Comparison of ENCODE assay signal across 12 cellular contexts in genomic region chr12:11861155-11861863, GRCh38.
A peak's percentile ranks its signal among the peaks of the same experiment; 100 is the strongest.
DNase-seq lines count a peak whose midpoint lies in the region; FAIRE-seq and TF ChIP-seq lines count a peak whose summit lies in the region.
"Had no signal": no experiment of that assay in that cellular context is flagged by ENCODE, and none has a peak within 500 bp of the region (broad histone marks: within the 10 kb centered on the region; RNA-seq: fewer than 3 reads in every experiment).

No MANE protein-coding gene starts in this region.

- WGBS in H1 (ENCODE audit: extremely low coverage in 1 of 2, insufficient coverage in 1 of 2, insufficient read length in 1 of 2, insufficient replicate concordance in 2 of 2, low coverage in 1 of 2, low lambda C conversion rate in 2 of 2, missing lambda C conversion rate in 1 of 2), 2 experiments, result 77% methylated on average over 5 of the region's 5 CpGs; no CpG with 5 or more reads in 1 of the 2 experiments

- no peaks in the 10 kb centered on the region for H3K27me3 Mint-ChIP-seq in activated naive CD4-positive, alpha-beta T cell treated with anti-CD3 and anti-CD28 coated beads, Interleukin-2, amount 50 U/mL, for 24 hours
- H3K27me3 Mint-ChIP-seq in activated naive CD4-positive, alpha-beta T cell treated with anti-CD3 and anti-CD28 coated beads, Interleukin-2, amount 10 ng/mL, durations not matched to agents 7 days and 5 days, result no peaks in the 10 kb centered on the region
- peaks cover 7% of the 10 kb centered on the region for H3K27me3 Mint-ChIP-seq in nephron progenitor cell (ENCODE audit: low read depth, poor library complexity)
- H3K27me3 Mint-ChIP-seq: stimulated activated naive CD8-positive, alpha-beta T cell treated with anti-CD3 and anti-CD28 coated beads, Interleukin-15, amount 100 ng/mL, for 72 hours had no signal

- H3K27me3 ChIP-seq in H1 (replicated peaks in 1 of 4; ENCODE audit: control insufficient read depth in 3 of 4, extremely low read depth in 1 of 4, insufficient read depth in 3 of 4, low read length in 3 of 4) (no peaks in the 10 kb centered on the region), uterus (no peaks in the 10 kb centered on the region)

- no peak overlapping the region for H3K4ac ChIP-seq in H1 (replicated peaks; ENCODE audit: insufficient read length, low read depth, low read length)

- H2BK120ac ChIP-seq in H1 (replicated peaks; ENCODE audit: low read depth, low read length), result no peak overlapping the region

- no peak overlapping the region for H2AK5ac ChIP-seq in H1 (ENCODE audit: low read depth, low read length)

- peak overlapping the region; percentile 35 for H3K27ac Mint-ChIP-seq in activated naive CD4-positive, alpha-beta T cell treated with anti-CD3 and anti-CD28 coated beads, Interleukin-2, amount 50 U/mL, for 24 hours
- H3K27ac Mint-ChIP-seq in activated naive CD4-positive, alpha-beta T cell treated with anti-CD3 and anti-CD28 coated beads, Interleukin-2, amount 10 ng/mL, durations not matched to agents 7 days and 5 days, result no peak overlapping the region
- peak overlapping the region; percentile 96 for H3K27ac Mint-ChIP-seq in nephron progenitor cell

- H3K56ac ChIP-seq in H1 (replicated peaks; ENCODE audit: insufficient read length, low read depth, low read length), result no peak overlapping the region

- H4K20me1 ChIP-seq in H1 (replicated peaks in 1 of 2; ENCODE audit: control insufficient read depth in 1 of 2, insufficient read depth in 2 of 2, low read length in 2 of 2), result no peaks in the 10 kb centered on the region

- H3K4me1 Mint-ChIP-seq in activated naive CD4-positive, alpha-beta T cell treated with anti-CD3 and anti-CD28 coated beads, Interleukin-2, amount 50 U/mL, for 24 hours, result peaks cover 20% of the 10 kb centered on the region
- no peaks in the 10 kb centered on the region for H3K4me1 Mint-ChIP-seq in activated naive CD4-positive, alpha-beta T cell treated with anti-CD3 and anti-CD28 coated beads, Interleukin-2, amount 10 ng/mL, durations not matched to agents 7 days and 5 days
- H3K4me1 Mint-ChIP-seq in nephron progenitor cell, result peaks cover 49% of the 10 kb centered on the region

- H3K36me3 Mint-ChIP-seq in activated naive CD4-positive, alpha-beta T cell treated with anti-CD3 and anti-CD28 coated beads, Interleukin-2, amount 50 U/mL, for 24 hours, result peaks cover 52% of the 10 kb centered on the region
- H3K36me3 Mint-ChIP-seq in activated naive CD4-positive, alpha-beta T cell treated with anti-CD3 and anti-CD28 coated beads, Interleukin-2, amount 10 ng/mL, durations not matched to agents 7 days and 5 days, result peaks cover 72% of the 10 kb centered on the region
- peaks cover 53% of the 10 kb centered on the region for H3K36me3 Mint-ChIP-seq in nephron progenitor cell (ENCODE audit: low read depth)

- peaks cover 0 to 2% of the 10 kb centered on the region in 2 experiments; a peak in 1 of 4 replicates for H3K9me3 ChIP-seq in H1 (ENCODE audit: insufficient read depth in 2 of 2, low read depth in 1 of 2, low read length in 1 of 2)
- H3K9me3 ChIP-seq in uterus, result no peaks in the 10 kb centered on the region

- no peak for TF ChIP-seq POLR2A in H1 (IDR thresholded peaks at IDR 0.05; ENCODE audit: control extremely low read depth in 1 of 2, low read depth in 2 of 2, low read length in 2 of 2)
- TF ChIP-seq POLR2A in uterus (IDR thresholded peaks at IDR 0.05), result no peak

- no peaks in the 10 kb centered on the region for H3K23me2 ChIP-seq in H1 (ENCODE audit: low read depth, low read length)

- H3K4me3 Mint-ChIP-seq in activated naive CD4-positive, alpha-beta T cell treated with anti-CD3 and anti-CD28 coated beads, Interleukin-2, amount 50 U/mL, for 24 hours, result no peak overlapping the region
- no peak overlapping the region for H3K4me3 Mint-ChIP-seq in activated naive CD4-positive, alpha-beta T cell treated with anti-CD3 and anti-CD28 coated beads, Interleukin-2, amount 10 ng/mL, durations not matched to agents 7 days and 5 days
- H3K4me3 Mint-ChIP-seq in nephron progenitor cell, result peak overlapping the region; percentile 24
- H3K4me3 Mint-ChIP-seq: immature natural killer cell; stimulated activated naive CD8-positive, alpha-beta T cell treated with anti-CD3 and anti-CD28 coated beads, Interleukin-15, amount 100 ng/mL, for 72 hours had no signal

- no peak overlapping the region for H2BK15ac ChIP-seq in H1 (ENCODE audit: low read length)

- no peak overlapping the region for H2AFZ ChIP-seq in H1 (ENCODE audit: low read length)

- POLR2A ChIA-PET in H1 (lab: Charles Lee; ENCODE audit: partially characterized antibody), result no interaction called here

- peaks cover 5% of the 10 kb centered on the region for H3K9me3 Mint-ChIP-seq in activated naive CD4-positive, alpha-beta T cell treated with anti-CD3 and anti-CD28 coated beads, Interleukin-2, amount 50 U/mL, for 24 hours
- peaks cover 11% of the 10 kb centered on the region for H3K9me3 Mint-ChIP-seq in activated naive CD4-positive, alpha-beta T cell treated with anti-CD3 and anti-CD28 coated beads, Interleukin-2, amount 10 ng/mL, durations not matched to agents 7 days and 5 days
- peaks cover 20% of the 10 kb centered on the region for H3K9me3 Mint-ChIP-seq in nephron progenitor cell

- H3K79me2 ChIP-seq in H1 (ENCODE audit: control insufficient read depth in 1 of 2, insufficient read depth in 2 of 2, low read length in 2 of 2), result no peaks in the 10 kb centered on the region

- H4K8ac ChIP-seq in H1 (ENCODE audit: extremely low read depth, insufficient read depth, low read length), result no peak overlapping the region

- H2BK5ac ChIP-seq in H1 (ENCODE audit: low read depth, low read length), result no peak overlapping the region

- FAIRE-seq in H1 (lab: Jason Lieb, UNC), result no peak

- H3K27ac ChIP-seq in H1 (ENCODE audit: low read depth, low read length), result 0 out of 2 replicates have a peak overlapping the region, but pooled peaks have one; percentile 26
- H3K27ac ChIP-seq in uterus, result peak overlapping the region; percentile 80 to 84

- H3K4me3 ChIP-seq in H1 (ENCODE audit: extremely low read depth in 1 of 4, insufficient read depth in 2 of 4, low read depth in 3 of 4, low read length in 4 of 4) (no peak overlapping the region), uterus (no peak overlapping the region)

- intact Hi-C loops in uterus (cut with DNase I; ENCODE audit: low total_unique reads), result no loop called here

- no peak overlapping the region for H4K91ac ChIP-seq in H1 (replicated peaks; ENCODE audit: insufficient read length, low read length)

- H3K4me1 ChIP-seq in H1 (replicated peaks in 1 of 4; ENCODE audit: control insufficient read depth in 3 of 4, insufficient read depth in 4 of 4, low read length in 3 of 4), result peaks cover 0 to 13% (median 2%) of the 10 kb centered on the region in 4 experiments; a peak in 5 of 7 replicates
- peaks cover 0 to 5% of the 10 kb centered on the region in 2 donors for H3K4me1 ChIP-seq in uterus

- no peak overlapping the region for H3K23ac ChIP-seq in H1 (ENCODE audit: insufficient read length)

- no peak for TF ChIP-seq RAD21 in H1 (IDR thresholded peaks at IDR 0.05 in 1 of 2, conservative IDR thresholded peaks at IDR 0.05 in 1 of 2; ENCODE audit: low read depth in 2 of 2, low read length in 2 of 2)

- CTCF ChIA-PET in activated naive CD4-positive, alpha-beta T cell treated with anti-CD3 and anti-CD28 coated beads, Interleukin-2, amount 10 ng/mL, durations not matched to agents 7 days and 5 days (lab: Charles Lee), result interaction anchor here (0.6 kb wide), 1 partner anchor 170 kb away, joined by 6 read pairs; no protein-coding TSS in a partner anchor
- CTCF ChIA-PET in H1 (lab: Charles Lee; ENCODE audit: partially characterized antibody), result interaction anchor here (0.8 kb wide), 1 partner anchor 134 kb away, joined by 3 read pairs; no protein-coding TSS in a partner anchor

- no peak overlapping the region for H2BK20ac ChIP-seq in H1 (ENCODE audit: low read length)

- no peak overlapping the region for H3K18ac ChIP-seq in H1 (ENCODE audit: extremely low read depth, low read length)

- no peak overlapping the region for H3K4me2 ChIP-seq in H1 (ENCODE audit: insufficient read depth in 1 of 2, low read depth in 2 of 2, low read length in 2 of 2)

- no peak overlapping the region for H3K14ac ChIP-seq in H1 (ENCODE audit: insufficient read length)

- no peak for DNase-seq in activated naive CD4-positive, alpha-beta T cell treated with anti-CD3 and anti-CD28 coated beads, Interleukin-2, amount 10 ng/mL, durations not matched to agents 7 days and 5 days
- no peak for DNase-seq in H1 (ENCODE audit: low read depth in 1 of 2, low spot score in 2 of 2)
- peak; percentile 26 for DNase-seq in nephron progenitor cell
- no peak for DNase-seq in uterus
- DNase-seq in hypothalamus (lab: John Stamatoyannopoulos, UW), result no peak
- DNase-seq in HK-2 (ENCODE audit: unreplicated experiment), result no peak
- DNase-seq in hepatic stellate cell (ENCODE audit: low spot score), result no peak
- DNase-seq: immature natural killer cell; stimulated activated CD4-positive, alpha-beta T cell treated with anti-CD3 and anti-CD28 coated beads, Interleukin-2, amount 100 ng/mL, for 24 hours; stimulated activated naive CD8-positive, alpha-beta T cell treated with anti-CD3 and anti-CD28 coated beads, Interleukin-15, amount 100 ng/mL, for 72 hours; T-helper 2 cell had no signal

- H3K36me3 ChIP-seq in H1 (ENCODE audit: control insufficient read depth in 2 of 4, insufficient read depth in 4 of 4, low read length in 3 of 4) (peaks cover 0 to 2% (median under 1%) of the 10 kb centered on the region in 4 experiments; a peak in 1 of 8 replicates), uterus (no peaks in the 10 kb centered on the region)

- no peaks in the 10 kb centered on the region for H3K79me1 ChIP-seq in H1 (ENCODE audit: low read depth, low read length)

- H2BK12ac ChIP-seq in H1 (ENCODE audit: low read depth, low read length), result no peak overlapping the region

- no peak for TF ChIP-seq EP300 in H1 (IDR thresholded peaks at IDR 0.05; ENCODE audit: borderline replicate concordance in 1 of 2, low read depth in 2 of 2, low read length in 2 of 2)

- no peak for TF ChIP-seq CTCF in H1 (IDR thresholded peaks at IDR 0.05; ENCODE audit: control extremely low read depth in 1 of 3, insufficient read depth in 1 of 3, low read depth in 1 of 3, low read length in 3 of 3)
- TF ChIP-seq CTCF in nephron progenitor cell (IDR thresholded peaks at IDR 0.05), result no peak
- TF ChIP-seq CTCF in uterus (IDR thresholded peaks at IDR 0.05), result no peak

- H3K9ac ChIP-seq in H1 (replicated peaks in 1 of 4; ENCODE audit: extremely low read depth in 1 of 4, low read depth in 3 of 4, low read length in 3 of 4), result no peak overlapping the region

- no peak overlapping the region for H4K5ac ChIP-seq in H1 (ENCODE audit: insufficient read length, low read depth, low read length)

TF ChIP-seq in H1, 55 proteins besides CTCF, POLR2A, EP300 and RAD21 (continues in another document):
- TF ChIP-seq SP2 (IDR thresholded peaks at IDR 0.05; ENCODE audit: low read length) (no peak), EGR1 (IDR thresholded peaks at IDR 0.05; ENCODE audit: borderline replicate concordance, low read depth, low read length) (no peak), SP1 (IDR thresholded peaks at IDR 0.05; ENCODE audit: low read depth, low read length) (no peak), BRCA1 (IDR thresholded peaks at IDR 0.05; ENCODE audit: low read depth, low read length) (no peak), MAX (IDR thresholded peaks at IDR 0.05) (no peak)
